9 cellular contexts compared by ENCODE assay signal in genomic region chr5:149264432-149265069, GRCh38. TPM values are rescaled to one million over a fixed set of nuclear protein-coding genes. Genes with fewer than 3 reads are reported as not detected.
A peak's percentile ranks its signal among the peaks of the same experiment; 100 is the strongest.
DNase-seq lines count a peak whose midpoint lies in the region; ATAC-seq, FAIRE-seq and TF ChIP-seq lines count a peak whose summit lies in the region.
"Had no signal": no experiment of that assay in that cellular context is flagged by ENCODE, and none has a peak within 500 bp of the region (broad histone marks: within the 10 kb centered on the region; RNA-seq: fewer than 3 reads in every experiment).

No MANE protein-coding gene starts in this region.

- dilution Hi-C loops in keratinocyte (cut with MboI; ENCODE audit: extremely low pct_ligation_motif_present, low sequenced_read_pairs): no loop called here

- TF ChIP-seq CTCF in MCF 10A (IDR thresholded peaks at IDR 0.05; ENCODE audit: unreplicated experiment) (peak; percentile 72), breast epithelium (IDR thresholded peaks at IDR 0.05) (peak in 1 of 3 donors; percentile 47), keratinocyte (optimal IDR thresholded peaks at IDR 0.05 in 1 of 3, IDR thresholded peaks at IDR 0.05 in 1 of 3, conservative IDR thresholded peaks at IDR 0.05 in 1 of 3; ENCODE audit: extremely low read depth in 1 of 3, insufficient read depth in 2 of 3, low read length in 3 of 3) (peak; percentile 93 to 97 (median 94)), stomach (IDR thresholded peaks at IDR 0.05) (peak in 5 of 7 experiments; percentile 32 to 55 (median 41))

- H3K4me2 ChIP-seq in keratinocyte (ENCODE audit: control insufficient read depth, extremely low read depth, insufficient read depth, low read depth, low read length): no peak overlapping the region

- no peaks in the 10 kb centered on the region for H3K4me1 ChIP-seq in breast epithelium
- H3K4me1 ChIP-seq in keratinocyte (ENCODE audit: control insufficient read depth, extremely low read depth, insufficient read depth, low read length): peaks cover 5% of the 10 kb centered on the region
- no peaks in the 10 kb centered on the region for H3K4me1 ChIP-seq in stomach

- no peaks in the 10 kb centered on the region for H3K27me3 Mint-ChIP-seq in MCF 10A (ENCODE audit: insufficient read depth, unreplicated experiment)
- no peaks in the 10 kb centered on the region for H3K27me3 Mint-ChIP-seq in activated naive CD4-positive, alpha-beta T cell treated with anti-CD3 and anti-CD28 coated beads for 36 hours (ENCODE audit: low read depth)

- no peaks in the 10 kb centered on the region for H3K79me2 ChIP-seq in keratinocyte (ENCODE audit: control insufficient read depth, insufficient read depth, low read length)

- TF ChIP-seq POLR2A in breast epithelium (IDR thresholded peaks at IDR 0.05) (no peak), stomach (IDR thresholded peaks at IDR 0.05) (no peak)

- no peaks in the 10 kb centered on the region for H3K9me1 ChIP-seq in keratinocyte (ENCODE audit: control insufficient read depth, extremely low read depth, insufficient read depth, low read length)

- POLR2A ChIA-PET in MCF 10A (lab: Yijun Ruan, JAX): interaction anchor here (0.9 to 3.1 kb wide), 5 partner anchors 8 to 151 kb away, joined by 3 to 11 read pairs (median 7); partner anchors contain the start of gene AFAP1L1

- BruUV-seq in MCF 10A (replicated peaks; lab: Mats Ljungman, UMichigan): no TSS peak

- no peak overlapping the region for H2AFZ ChIP-seq in keratinocyte (ENCODE audit: control insufficient read depth, low read length)

- intact Hi-C loops in MCF 10A (cut with micrococcal nuclease): loop anchor here (1.0 to 10.0 kb wide), 5 partner anchors 107 to 822 kb away; no protein-coding TSS in a partner anchor
- intact Hi-C loops in breast epithelium (cut with DNase I; ENCODE audit: low total_unique reads): no loop called here
- intact Hi-C loops in activated naive CD4-positive, alpha-beta T cell treated with anti-CD3 and anti-CD28 coated beads for 36 hours (cut with micrococcal nuclease): loop anchor here (1.0 to 5.0 kb wide), 5 partner anchors 24 to 442 kb away; partner anchors contain the start of gene ABLIM3
- intact Hi-C loops in stomach (cut with DNase I; ENCODE audit: low total_unique reads): no loop called here

- H3K4me3 ChIP-seq in breast epithelium: no peak overlapping the region
- no peak overlapping the region for H3K4me3 ChIP-seq in keratinocyte (ENCODE audit: control insufficient read depth in 2 of 3, extremely low read depth in 1 of 3, insufficient read depth in 2 of 3, low read depth in 1 of 3, low read length in 3 of 3)
- H3K4me3 ChIP-seq in stomach: no peak overlapping the region

- peak; percentile 69 for ATAC-seq in HG03039 (IDR thresholded peaks at IDR 0.05; ENCODE audit: unreplicated experiment)
- no peak for ATAC-seq in GM18870 (IDR thresholded peaks at IDR 0.05; ENCODE audit: unreplicated experiment)

- no peak overlapping the region for H3K9ac ChIP-seq in keratinocyte (ENCODE audit: control insufficient read depth, extremely low read depth, insufficient read depth, low read length)

- no peak overlapping the region for H3K4me3 Mint-ChIP-seq in MCF 10A (ENCODE audit: unreplicated experiment)
- no peak overlapping the region for H3K4me3 Mint-ChIP-seq in activated naive CD4-positive, alpha-beta T cell treated with anti-CD3 and anti-CD28 coated beads for 36 hours

- no peaks in the 10 kb centered on the region for H3K36me3 ChIP-seq in breast epithelium
- no peaks in the 10 kb centered on the region for H3K36me3 ChIP-seq in keratinocyte (ENCODE audit: control insufficient read depth in 2 of 2, extremely low read depth in 1 of 2, insufficient read depth in 2 of 2, low read length in 2 of 2)
- no peaks in the 10 kb centered on the region for H3K36me3 ChIP-seq in stomach

- H3K27ac ChIP-seq in breast epithelium (no peak overlapping the region), keratinocyte (ENCODE audit: control insufficient read depth, insufficient read depth, low read length) (no peak overlapping the region), stomach (no peak overlapping the region)

- 14 to 33% (median 16%) methylated on average over 12 of the region's 12 CpGs for WGBS in stomach, 5 donors

- no peak for TF ChIP-seq EP300 in stomach (IDR thresholded peaks at IDR 0.05)

- peaks cover 8% of the 10 kb centered on the region for H3K9me3 Mint-ChIP-seq in MCF 10A (ENCODE audit: unreplicated experiment)
- H3K9me3 Mint-ChIP-seq in activated naive CD4-positive, alpha-beta T cell treated with anti-CD3 and anti-CD28 coated beads for 36 hours: no peaks in the 10 kb centered on the region

- peaks cover 8% of the 10 kb centered on the region for H3K36me3 Mint-ChIP-seq in MCF 10A (ENCODE audit: insufficient read depth, unreplicated experiment)
- no peaks in the 10 kb centered on the region for H3K36me3 Mint-ChIP-seq in activated naive CD4-positive, alpha-beta T cell treated with anti-CD3 and anti-CD28 coated beads for 36 hours (ENCODE audit: low read depth)

- no peaks in the 10 kb centered on the region for H3K27me3 ChIP-seq in breast epithelium
- no peaks in the 10 kb centered on the region for H3K27me3 ChIP-seq in keratinocyte (ENCODE audit: control insufficient read depth, extremely low read depth, insufficient read depth, low read length)
- H3K27me3 ChIP-seq in stomach: peaks cover 0 to 31% (median 0%) of the 10 kb centered on the region in 3 donors

- peak; percentile 78 for DNase-seq in MCF 10A (ENCODE audit: unreplicated experiment)
- no peak for DNase-seq in breast epithelium (ENCODE audit: low spot score in 2 of 2)
- peak; percentile 51 for DNase-seq in NCI-H774 (lab: John Stamatoyannopoulos, UW)
- DNase-seq in activated naive CD4-positive, alpha-beta T cell treated with anti-CD3 and anti-CD28 coated beads for 36 hours: peak; percentile 67
- no peak for DNase-seq in keratinocyte (ENCODE audit: low read depth, low spot score)
- DNase-seq in stomach: peak; percentile 60

- FAIRE-seq in keratinocyte (lab: Jason Lieb, UNC): peak; percentile 84
- FAIRE-seq: G401.6 had no signal

- H3K9me3 ChIP-seq in breast epithelium: peaks cover 10 to 12% of the 10 kb centered on the region in 2 donors
- peaks cover 2% of the 10 kb centered on the region for H3K9me3 ChIP-seq in keratinocyte (ENCODE audit: control insufficient read depth, low read depth, low read length)
- peaks cover 5 to 17% (median 14%) of the 10 kb centered on the region in 4 donors for H3K9me3 ChIP-seq in stomach

- no peak overlapping the region for H3K27ac Mint-ChIP-seq in MCF 10A (ENCODE audit: low read depth, unreplicated experiment)
- H3K27ac Mint-ChIP-seq in activated naive CD4-positive, alpha-beta T cell treated with anti-CD3 and anti-CD28 coated beads for 36 hours: no peak overlapping the region

- peaks cover 22% of the 10 kb centered on the region for H3K4me1 Mint-ChIP-seq in MCF 10A (ENCODE audit: insufficient read depth, unreplicated experiment)
- H3K4me1 Mint-ChIP-seq in activated naive CD4-positive, alpha-beta T cell treated with anti-CD3 and anti-CD28 coated beads for 36 hours (ENCODE audit: low read depth): peaks cover 7% of the 10 kb centered on the region

- H4K20me1 ChIP-seq in keratinocyte (ENCODE audit: control insufficient read depth, extremely low read depth, insufficient read depth, low read length): no peaks in the 10 kb centered on the region

- CTCF ChIA-PET in MCF 10A (lab: Yijun Ruan, JAX): interaction anchor here (0.6 to 5.1 kb wide), 27 partner anchors 9 to 534 kb away, joined by 3 to 48 read pairs (median 6); partner anchors contain the start of gene ABLIM3
- CTCF ChIA-PET in activated naive CD4-positive, alpha-beta T cell treated with anti-CD3 and anti-CD28 coated beads for 36 hours (lab: Charles Lee): interaction anchor here (0.7 to 5.3 kb wide), 16 partner anchors 10 to 524 kb away, joined by 3 to 88 read pairs (median 4); partner anchors contain the start of gene ABLIM3

RNA-seq across cellular contexts. Expression of gene AFAP1L1, which starts 7.1 kb away (rescaled TPM):
- 4.8 TPM in 2 replicates for total RNA-seq in MCF 10A (2022)
- total RNA-seq in breast epithelium: 100 to 1,000 TPM in 1 of 3 donors, 10 to 100 TPM in 2; 13.3 to 108 (median 26.5) TPM
- total RNA-seq in activated naive CD4-positive, alpha-beta T cell treated with anti-CD3 and anti-CD28 coated beads for 36 hours: under 1 TPM in 1 of 2 experiments, not detected in 1; 0.07 TPM
- polyA plus RNA-seq in keratinocyte: 3.6 to 5.0 TPM (median 4.6 TPM) in 3 replicates
- 8.0 TPM for polyA plus RNA-seq in keratinocyte (2011; ENCODE audit: low read depth)
- 5.5 and 5.6 TPM in 2 replicates for polyA plus RNA-seq in keratinocyte (2011; cell fraction: cytosol; rRNA removed)
- 4.9 and 5.9 TPM in 2 replicates for polyA plus RNA-seq in keratinocyte (2011; cell fraction: nucleus; rRNA removed)
- polyA plus RNA-seq in keratinocyte (2012; ENCODE audit: low replicate concordance): 5.2 and 8.2 TPM in 2 replicates
- polyA minus RNA-seq in keratinocyte: 5.1 to 9.3 TPM (median 8.1 TPM) in 3 replicates
- 4.0 TPM for polyA minus RNA-seq in keratinocyte (2011; cell fraction: cytosol; rRNA and poly(A)+ RNA removed)
- polyA minus RNA-seq in keratinocyte (2011; cell fraction: nucleus; rRNA and poly(A)+ RNA removed): 2.5 and 3.6 TPM in 2 replicates
- total RNA-seq in stomach: 10 to 100 TPM in 3 of 5 donors, 1 to 10 TPM in 1, under 1 TPM in 1; 0.29 to 66.5 (median 14.0) TPM
- 1 to 10 TPM; 1.5 to 2.7 (median 1.8) TPM for polyA plus RNA-seq in stomach

Comparison
In these comparisons a context has a peak if more than half of its experiments do, and no peak if none do; other contexts are left out.
1. DNase-seq: peak in MCF 10A (single experiment), NCI-H774 (single experiment), activated naive CD4-positive, alpha-beta T cell treated with anti-CD3 and anti-CD28 coated beads for 36 hours (single experiment) and stomach (single experiment); none in breast epithelium (0 of 2) and keratinocyte (single experiment).
2. intact Hi-C loops: an anchor here in MCF 10A (1.0 to 10.0 kb wide) and activated naive CD4-positive, alpha-beta T cell treated with anti-CD3 and anti-CD28 coated beads for 36 hours (1.0 to 5.0 kb wide); none called in breast epithelium and stomach.